Comparison of ENCODE assay signal across 8 cellular contexts in genomic region chr11:111936045-111936400, GRCh38. TPM values are rescaled to one million over a fixed set of nuclear protein-coding genes. Genes with fewer than 3 reads are reported as not detected.
DNase-seq lines count a peak whose midpoint lies in the region; ATAC-seq, FAIRE-seq and TF ChIP-seq lines count a peak whose summit lies in the region.

No MANE protein-coding gene starts in this region.

- no peak overlapping the region for H2AFZ ChIP-seq in ACC112 (ENCODE audit: low read length, unreplicated experiment)
- H2AFZ ChIP-seq in KMS-11 (ENCODE audit: low read depth) = peak overlapping the region; percentile 85

- H3K4me3 Mint-ChIP-seq in natural killer cell = peak overlapping the region; percentile 72

- H3K9ac ChIP-seq in KMS-11 (no peak overlapping the region), colonic mucosa (ENCODE audit: low read depth in 2 of 2, low read length in 2 of 2) (peak overlapping the region in 1 of 2 donors; percentile 32)

- H3K36me3 ChIP-seq in ACC112 (ENCODE audit: insufficient read depth, low read length) (no peaks in the 10 kb centered on the region), KMS-11 (ENCODE audit: insufficient read depth) (no peaks in the 10 kb centered on the region), breast epithelium (no peaks in the 10 kb centered on the region), small intestine (ENCODE audit: control insufficient read depth in 2 of 2, insufficient read depth in 2 of 2, low read length in 2 of 2) (no peaks in the 10 kb centered on the region), colonic mucosa (no peaks in the 10 kb centered on the region)

- FAIRE-seq in small intestine (lab: Jason Lieb, UNC) = no peak

- DNase-seq in breast epithelium (ENCODE audit: low spot score in 2 of 2) (no peak), natural killer cell (no peak), small intestine (no peak), colonic mucosa (no peak)
- no peak for DNase-seq in stimulated activated CD4-positive, alpha-beta T cell treated with anti-CD3 and anti-CD28 coated beads, Interleukin-4, amount 100 ng/mL, for 4 hours
- DNase-seq in activated CD4-positive, CD25-positive, alpha-beta regulatory T cell (lab: John Stamatoyannopoulos, UW) = no peak

- peaks cover 31 to 38% of the 10 kb centered on the region in 2 donors for H3K4me1 Mint-ChIP-seq in natural killer cell

- no peaks in the 10 kb centered on the region for H4K20me1 ChIP-seq in KMS-11 (ENCODE audit: insufficient read depth)

- H3K27me3 Mint-ChIP-seq in natural killer cell (ENCODE audit: low read depth in 2 of 2) = peaks cover 3 to 7% of the 10 kb centered on the region in 2 donors

- H3K27ac Mint-ChIP-seq in natural killer cell = no peak overlapping the region

- no peak for ATAC-seq in natural killer cell

- intact Hi-C loops in breast epithelium (cut with DNase I; ENCODE audit: low total_unique reads) (no loop called here), natural killer cell (cut with micrococcal nuclease) (no loop called here), colonic mucosa (cut with DNase I) (loop anchor here (10.0 kb wide), 1 partner anchor 149 kb away; the partner anchor contains the start of genes SDHD and TIMM8B)

- peak overlapping the region; percentile 83 for H3K4me3 ChIP-seq in ACC112 (ENCODE audit: low read depth, low read length)
- peak overlapping the region; percentile 2 for H3K4me3 ChIP-seq in KMS-11 (IDR thresholded peaks at IDR 0.05; ENCODE audit: insufficient read depth, low read depth, low read length)
- H3K4me3 ChIP-seq in breast epithelium = peak overlapping the region in 1 of 3 donors; percentile 83
- no peak overlapping the region for H3K4me3 ChIP-seq in small intestine (ENCODE audit: low read depth in 1 of 2, low read length in 2 of 2)
- no peak overlapping the region for H3K4me3 ChIP-seq in colonic mucosa

- H3K27me3 ChIP-seq in ACC112 (ENCODE audit: insufficient read depth, low read length) (no peaks in the 10 kb centered on the region), KMS-11 (ENCODE audit: insufficient read depth, low read depth) (no peaks in the 10 kb centered on the region), breast epithelium (no peaks in the 10 kb centered on the region), small intestine (ENCODE audit: control insufficient read depth in 2 of 2, insufficient read depth in 2 of 2, low read length in 2 of 2) (no peaks in the 10 kb centered on the region), colonic mucosa (no peaks in the 10 kb centered on the region)

- WGBS in small intestine, 3 donors = 40 to 56% (median 47%) methylated on average over 3 of the region's 3 CpGs

- no peaks in the 10 kb centered on the region for H3K36me3 Mint-ChIP-seq in natural killer cell

- H3K4me1 ChIP-seq in ACC112 (ENCODE audit: control insufficient read depth, insufficient read depth, low read length, unreplicated experiment) (peaks cover 58% of the 10 kb centered on the region), KMS-11 (ENCODE audit: low read depth, poor library complexity, severe bottlenecking) (peaks cover 18% of the 10 kb centered on the region), breast epithelium (peaks cover 8 to 16% of the 10 kb centered on the region in 2 donors), small intestine (ENCODE audit: control insufficient read depth in 2 of 2, insufficient read depth in 1 of 2, low read depth in 1 of 2, low read length in 1 of 2) (no peaks in the 10 kb centered on the region), colonic mucosa (no peaks in the 10 kb centered on the region)

- peak overlapping the region; percentile 77 for H3K4me2 ChIP-seq in KMS-11

- TF ChIP-seq POLR2A in breast epithelium (IDR thresholded peaks at IDR 0.05) = no peak

- TF ChIP-seq CTCF in KMS-11 (conservative IDR thresholded peaks at IDR 0.05; ENCODE audit: low read depth, low read length) (no peak), breast epithelium (IDR thresholded peaks at IDR 0.05) (no peak), natural killer cell (IDR thresholded peaks at IDR 0.05) (no peak), colonic mucosa (IDR thresholded peaks at IDR 0.05) (no peak)

- peaks cover 23% of the 10 kb centered on the region for H3K79me2 ChIP-seq in ACC112 (ENCODE audit: control insufficient read depth, insufficient read depth, low read length, unreplicated experiment)
- H3K79me2 ChIP-seq in KMS-11 (ENCODE audit: insufficient read depth, low read depth) = no peaks in the 10 kb centered on the region

- no peaks in the 10 kb centered on the region for H3K9me3 Mint-ChIP-seq in natural killer cell

- H3K27ac ChIP-seq in ACC112 (ENCODE audit: low read depth, low read length) = peak overlapping the region; percentile 85
- H3K27ac ChIP-seq in KMS-11 = no peak overlapping the region
- H3K27ac ChIP-seq in breast epithelium = peak overlapping the region; percentile 45 to 69
- H3K27ac ChIP-seq in small intestine (ENCODE audit: low read depth in 1 of 2, low read length in 1 of 2) = peak overlapping the region in 1 of 2 donors; percentile 33
- H3K27ac ChIP-seq in colonic mucosa = no peak overlapping the region

- H3K9me3 ChIP-seq in breast epithelium (no peaks in the 10 kb centered on the region), small intestine (ENCODE audit: control insufficient read depth, low read depth) (no peaks in the 10 kb centered on the region), colonic mucosa (no peaks in the 10 kb centered on the region)

RNA-seq across cellular contexts. Expression of gene DIXDC1, which starts 1.1 kb away (rescaled TPM):
- total RNA-seq in breast epithelium (10 to 100 TPM; 38.9 to 53.9 (median 45.2) TPM), natural killer cell (1 to 10 TPM in 1 of 3 donors, under 1 TPM in 2; 0.26 to 1.0 (median 0.57) TPM), colonic mucosa (10 to 100 TPM in 1 of 2 donors, 1 to 10 TPM in 1; 4.0 to 13.8 TPM)
- polyA plus RNA-seq in small intestine = 1 to 10 TPM; 1.3 to 9.7 (median 2.2) TPM

RNA-seq across cellular contexts. Expression of gene C11orf52, which starts 17.3 kb away (rescaled TPM):
- total RNA-seq in breast epithelium (10 to 100 TPM in 2 of 3 donors, 1 to 10 TPM in 1; 7.5 to 40.5 (median 19.0) TPM), natural killer cell (not detected), colonic mucosa (1 to 10 TPM; 7.3 to 8.8 TPM)
- polyA plus RNA-seq in small intestine = 10 to 100 TPM; 10.3 to 33.5 (median 30.0) TPM

RNA-seq across cellular contexts. Expression of gene HSPB2, which starts 23.5 kb away (rescaled TPM):
- 1 to 10 TPM in 2 of 3 donors, under 1 TPM in 1; 0.98 to 2.1 (median 1.2) TPM for total RNA-seq in breast epithelium
- total RNA-seq in natural killer cell = not detected
- 1 to 10 TPM in 2 of 3 donors, not detected in 1; 3.0 to 4.3 TPM for polyA plus RNA-seq in small intestine
- total RNA-seq in colonic mucosa = 1 to 10 TPM in 1 of 2 donors, under 1 TPM in 1; 0.25 to 2.2 TPM

RNA-seq across cellular contexts. Expression of gene CRYAB, which starts 24.5 kb away (rescaled TPM):
- 100 to 1,000 TPM; 132 to 299 (median 271) TPM for total RNA-seq in breast epithelium
- not detected for total RNA-seq in natural killer cell
- polyA plus RNA-seq in small intestine = 100 to 1,000 TPM in 1 of 3 donors, 10 to 100 TPM in 2; 15.4 to 260 (median 74.6) TPM
- total RNA-seq in colonic mucosa = 100 to 1,000 TPM in 1 of 2 donors, 10 to 100 TPM in 1; 10.6 to 166 TPM

RNA-seq across cellular contexts. Expression of gene CFAP68, which starts 56.7 kb away (rescaled TPM):
- 10 to 100 TPM; 29.6 to 35.1 (median 31.2) TPM for total RNA-seq in breast epithelium
- 1 to 10 TPM; 5.9 to 9.2 (median 7.6) TPM for total RNA-seq in natural killer cell
- polyA plus RNA-seq in small intestine = 10 to 100 TPM; 21.2 to 27.7 (median 27.3) TPM
- 10 to 100 TPM; 18.8 to 20.0 TPM for total RNA-seq in colonic mucosa

Comparison
In these comparisons a context has a peak if more than half of its experiments do, and no peak if none do; other contexts are left out.
1. H3K27ac ChIP-seq: peak in ACC112 (single experiment) and breast epithelium (2 of 2); none in KMS-11 (single experiment) and colonic mucosa (single experiment).
2. H3K4me3 ChIP-seq: peak in ACC112 (single experiment) and KMS-11 (single experiment); none in small intestine (0 of 2) and colonic mucosa (single experiment).
3. RNA of gene C11orf52, which starts 17.3 kb away (total RNA-seq): 7.5 to 40.5 TPM in breast epithelium and 7.3 to 8.8 TPM in colonic mucosa; not detected in natural killer cell; every median in the first group is over 4 times any median in the second.